1 cellular context compared by ENCODE assay signal in the genomic region with DNA sequence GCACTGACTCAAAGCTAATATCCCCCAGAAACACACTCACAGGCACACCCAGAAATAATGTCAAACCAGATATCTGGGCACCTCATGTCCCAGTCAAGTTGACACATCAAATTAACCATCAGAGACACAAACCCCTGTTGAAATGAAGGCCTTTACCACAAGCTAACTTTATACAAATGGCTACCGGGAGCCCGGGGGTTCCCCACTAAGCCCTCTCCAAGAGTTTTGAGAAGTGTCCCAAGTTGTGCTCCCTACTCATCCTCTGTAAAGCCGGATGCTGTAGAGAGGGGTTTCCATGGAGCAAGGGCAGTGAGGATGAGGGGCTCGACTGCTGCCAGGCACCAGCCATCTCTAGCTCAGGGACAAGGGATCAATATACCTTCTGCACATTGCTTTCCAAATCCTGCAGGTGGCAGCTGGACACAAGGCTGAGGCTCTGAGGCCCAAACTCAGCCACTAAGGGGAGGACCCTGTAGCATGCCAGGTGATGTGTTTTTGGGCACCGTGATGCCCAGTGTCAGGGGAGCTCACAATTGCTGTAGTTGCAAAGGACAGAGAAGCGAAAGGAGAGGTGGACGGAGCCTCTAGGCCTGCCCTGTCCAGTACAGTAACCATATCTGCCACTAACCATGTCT.
TF ChIP-seq lines count a peak whose summit lies in the region.

No MANE protein-coding gene starts in this region.

TF ChIP-seq in H1, 55 proteins besides CTCF, POLR2A, EP300 and RAD21:
- TF ChIP-seq, protein P1, sequence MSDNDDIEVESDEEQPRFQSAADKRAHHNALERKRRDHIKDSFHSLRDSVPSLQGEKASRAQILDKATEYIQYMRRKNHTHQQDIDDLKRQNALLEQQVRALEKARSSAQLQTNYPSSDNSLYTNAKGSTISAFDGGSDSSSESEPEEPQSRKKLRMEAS (IDR thresholded peaks at IDR 0.05) = no peak
- TF ChIP-seq TEAD4 (IDR thresholded peaks at IDR 0.05; ENCODE audit: low read depth, low read length) (0 out of 2 replicates have a peak, but pooled peaks have one; percentile 8), RXRA (IDR thresholded peaks at IDR 0.05; ENCODE audit: insufficient read depth, low read depth, low read length) (no peak)
